21 cellular contexts compared by ENCODE assay signal in genomic region chr17:4098516-4099209, GRCh38. TPM values are rescaled to one million over a fixed set of nuclear protein-coding genes. Genes with fewer than 3 reads are reported as not detected.
DNase-seq lines count a peak whose midpoint lies in the region; ATAC-seq and TF ChIP-seq lines count a peak whose summit lies in the region.
"Had no signal": no experiment of that assay in that cellular context is flagged by ENCODE, and none has a peak within 500 bp of the region (broad histone marks: within the 10 kb centered on the region; RNA-seq: fewer than 3 reads in every experiment).

No MANE protein-coding gene starts in this region.

- no peak overlapping the region for H3K4me3 Mint-ChIP-seq in activated CD4-positive, alpha-beta memory T cell treated with anti-CD3 and anti-CD28 coated beads, Interleukin-2, amount 10 ng/mL, durations not matched to agents 7 days and 5 days
- no peak overlapping the region for H3K4me3 Mint-ChIP-seq in activated CD4-positive, alpha-beta memory T cell treated with anti-CD3 and anti-CD28 coated beads for 36 hours
- H3K4me3 Mint-ChIP-seq in CD4-positive, alpha-beta memory T cell: no peak overlapping the region
- no peak overlapping the region for H3K4me3 Mint-ChIP-seq in activated T-helper 2 cell treated with anti-CD3 and anti-CD28 coated beads, Interferon-gamma antibody, Interleukin-2, Interleukin-4, amounts not matched to agents 10 μg/mL and 5 μg/mL and 100 μg/mL, durations not matched to agents 14 hours and 24 hours and 36 hours (ENCODE audit: low read depth)
- H3K4me3 Mint-ChIP-seq in memory B cell: no peak overlapping the region
- H3K4me3 Mint-ChIP-seq: brain; GM23338; mesothelial cell of epicardium; naive thymus-derived CD8-positive, alpha-beta T cell had no signal

- no peaks in the 10 kb centered on the region for H4K20me1 ChIP-seq in hepatocyte (ENCODE audit: insufficient read depth, poor library complexity, severe bottlenecking)

- no peak overlapping the region for H3K4me2 ChIP-seq in hepatocyte
- H3K4me2 ChIP-seq: GM23338 had no signal

- H3K27ac Mint-ChIP-seq in activated CD4-positive, alpha-beta memory T cell treated with anti-CD3 and anti-CD28 coated beads, Interleukin-2, amount 10 ng/mL, durations not matched to agents 7 days and 5 days: peak overlapping the region; percentile 52
- H3K27ac Mint-ChIP-seq in activated CD4-positive, alpha-beta memory T cell treated with anti-CD3 and anti-CD28 coated beads for 36 hours: no peak overlapping the region
- H3K27ac Mint-ChIP-seq in CD4-positive, alpha-beta memory T cell: peak overlapping the region; percentile 0 to 71 (median 34)
- H3K27ac Mint-ChIP-seq in activated T-helper 2 cell treated with anti-CD3 and anti-CD28 coated beads, Interferon-gamma antibody, Interleukin-2, Interleukin-4, amounts not matched to agents 10 μg/mL and 5 μg/mL and 100 μg/mL, durations not matched to agents 14 hours and 24 hours and 36 hours: peak overlapping the region; percentile 67
- H3K27ac Mint-ChIP-seq in memory B cell: peak overlapping the region; percentile 69
- H3K27ac Mint-ChIP-seq: brain, GM23338, mesothelial cell of epicardium had no signal

- no peaks in the 10 kb centered on the region for H3K9me3 Mint-ChIP-seq in activated CD4-positive, alpha-beta memory T cell treated with anti-CD3 and anti-CD28 coated beads, Interleukin-2, amount 10 ng/mL, durations not matched to agents 7 days and 5 days
- no peaks in the 10 kb centered on the region for H3K9me3 Mint-ChIP-seq in activated CD4-positive, alpha-beta memory T cell treated with anti-CD3 and anti-CD28 coated beads for 36 hours
- H3K9me3 Mint-ChIP-seq in CD4-positive, alpha-beta memory T cell: no peaks in the 10 kb centered on the region
- H3K9me3 Mint-ChIP-seq in activated T-helper 2 cell treated with anti-CD3 and anti-CD28 coated beads, Interferon-gamma antibody, Interleukin-2, Interleukin-4, amounts not matched to agents 10 μg/mL and 5 μg/mL and 100 μg/mL, durations not matched to agents 14 hours and 24 hours and 36 hours: no peaks in the 10 kb centered on the region
- no peaks in the 10 kb centered on the region for H3K9me3 Mint-ChIP-seq in memory B cell
- H3K9me3 Mint-ChIP-seq: brain; GM23338; mesothelial cell of epicardium; naive thymus-derived CD8-positive, alpha-beta T cell had no signal

- intact Hi-C loops in activated CD4-positive, alpha-beta memory T cell treated with anti-CD3 and anti-CD28 coated beads for 36 hours (cut with micrococcal nuclease): no loop called here
- intact Hi-C loops in CD4-positive, alpha-beta memory T cell (cut with micrococcal nuclease): no loop called here
- intact Hi-C loops in activated T-helper 2 cell treated with anti-CD3 and anti-CD28 coated beads, Interferon-gamma antibody, Interleukin-2, Interleukin-4, amounts not matched to agents 10 μg/mL and 5 μg/mL and 100 μg/mL, durations not matched to agents 14 hours and 24 hours and 36 hours (cut with micrococcal nuclease): no loop called here

- H3K4me1 ChIP-seq in CD4-positive, alpha-beta memory T cell (ENCODE audit: insufficient read depth, low read length): peaks cover 17% of the 10 kb centered on the region
- peaks cover 4% of the 10 kb centered on the region for H3K4me1 ChIP-seq in hepatocyte (ENCODE audit: insufficient read depth)
- H3K4me1 ChIP-seq: SJCRH30 had no signal

- POLR2A ChIA-PET in activated CD4-positive, alpha-beta memory T cell treated with anti-CD3 and anti-CD28 coated beads, Interleukin-2, amount 10 ng/mL, durations not matched to agents 7 days and 5 days (lab: Charles Lee): interaction anchor here (0.7 to 4.2 kb wide), 2 partner anchors 41 to 44 kb away, joined by 3 to 21 read pairs; partner anchors contain the start of genes CYB5D2 and ZZEF1
- POLR2A ChIA-PET in activated CD4-positive, alpha-beta memory T cell treated with anti-CD3 and anti-CD28 coated beads for 36 hours (lab: Charles Lee): interaction anchor here (0.6 kb wide), 1 partner anchor 343 kb away, joined by 3 read pairs; no protein-coding TSS in a partner anchor
- POLR2A ChIA-PET in CD4-positive, alpha-beta memory T cell (lab: Charles Lee; ENCODE audit: partially characterized antibody): no interaction called here

- H3K79me2 ChIP-seq in hepatocyte: peaks cover 8% of the 10 kb centered on the region

- DNase-seq in activated CD4-positive, alpha-beta memory T cell treated with anti-CD3 and anti-CD28 coated beads, Interleukin-2, amount 10 ng/mL, durations not matched to agents 7 days and 5 days: no peak
- no peak for DNase-seq in activated CD4-positive, alpha-beta memory T cell treated with anti-CD3 and anti-CD28 coated beads for 36 hours
- no peak for DNase-seq in CD4-positive, alpha-beta memory T cell
- no peak for DNase-seq in activated T-helper 2 cell treated with anti-CD3 and anti-CD28 coated beads, Interferon-gamma antibody, Interleukin-2, Interleukin-4, amounts not matched to agents 10 μg/mL and 5 μg/mL and 100 μg/mL, durations not matched to agents 14 hours and 24 hours and 36 hours (ENCODE audit: low spot score)
- DNase-seq in memory B cell (ENCODE audit: low spot score in 2 of 2) (no peak), cerebellum (ENCODE audit: low spot score) (no peak), hepatocyte (ENCODE audit: low spot score) (no peak)
- DNase-seq: activated CD4-positive, alpha-beta T cell treated with anti-CD3 and anti-CD28 coated beads, Interleukin-2, amount 50 U/mL, for 48 hours; head of caudate nucleus; naive thymus-derived CD8-positive, alpha-beta T cell; NCI-H1417 treated with DMSO at 0.1 percent for 48 hours; NCI-H524; ovary; SJCRH30; upper lobe of right lung had no signal

- H3K27ac ChIP-seq in CD4-positive, alpha-beta memory T cell (ENCODE audit: low read depth, low read length): no peak overlapping the region
- no peak overlapping the region for H3K27ac ChIP-seq in hepatocyte
- H3K27ac ChIP-seq: ovary, Peyer's patch, SJCRH30, upper lobe of right lung had no signal

- peaks cover 45% of the 10 kb centered on the region for H3K36me3 ChIP-seq in CD4-positive, alpha-beta memory T cell (ENCODE audit: insufficient read depth, low read length)
- H3K36me3 ChIP-seq in hepatocyte (replicated peaks; ENCODE audit: insufficient read depth, low read depth): no peaks in the 10 kb centered on the region
- H3K36me3 ChIP-seq: ovary had no signal

- CTCF ChIA-PET in activated CD4-positive, alpha-beta memory T cell treated with anti-CD3 and anti-CD28 coated beads, Interleukin-2, amount 10 ng/mL, durations not matched to agents 7 days and 5 days (lab: Charles Lee): no interaction called here
- CTCF ChIA-PET in activated CD4-positive, alpha-beta memory T cell treated with anti-CD3 and anti-CD28 coated beads for 36 hours (lab: Charles Lee): interaction anchor here (0.6 to 0.8 kb wide), 3 partner anchors 9 to 410 kb away, joined by 3 read pairs; no protein-coding TSS in a partner anchor
- CTCF ChIA-PET in CD4-positive, alpha-beta memory T cell (lab: Charles Lee; ENCODE audit: partially characterized antibody): interaction anchor here (1.4 kb wide), 1 partner anchor 44 kb away, joined by 3 read pairs; the partner anchor contains the start of genes CYB5D2 and ZZEF1

- H3K36me3 Mint-ChIP-seq in activated CD4-positive, alpha-beta memory T cell treated with anti-CD3 and anti-CD28 coated beads, Interleukin-2, amount 10 ng/mL, durations not matched to agents 7 days and 5 days (ENCODE audit: low read depth): peaks cover 64% of the 10 kb centered on the region
- peaks cover 48% of the 10 kb centered on the region for H3K36me3 Mint-ChIP-seq in activated CD4-positive, alpha-beta memory T cell treated with anti-CD3 and anti-CD28 coated beads for 36 hours
- peaks cover 66 to 72% of the 10 kb centered on the region in 2 donors for H3K36me3 Mint-ChIP-seq in CD4-positive, alpha-beta memory T cell
- H3K36me3 Mint-ChIP-seq in activated T-helper 2 cell treated with anti-CD3 and anti-CD28 coated beads, Interferon-gamma antibody, Interleukin-2, Interleukin-4, amounts not matched to agents 10 μg/mL and 5 μg/mL and 100 μg/mL, durations not matched to agents 14 hours and 24 hours and 36 hours (ENCODE audit: low read depth): peaks cover 62% of the 10 kb centered on the region
- peaks cover 40% of the 10 kb centered on the region for H3K36me3 Mint-ChIP-seq in memory B cell

- H2AFZ ChIP-seq in hepatocyte: no peak overlapping the region
- H2AFZ ChIP-seq: GM23338 had no signal

- 99% methylated on average over 3 of the region's 3 CpGs for WGBS in hepatocyte (ENCODE audit: low lambda C conversion rate, missing lambda C conversion rate)

- no peak for TF ChIP-seq CTCF in hepatocyte (IDR thresholded peaks at IDR 0.05; ENCODE audit: poor library complexity)

- peaks cover 29% of the 10 kb centered on the region for H3K4me1 Mint-ChIP-seq in activated CD4-positive, alpha-beta memory T cell treated with anti-CD3 and anti-CD28 coated beads, Interleukin-2, amount 10 ng/mL, durations not matched to agents 7 days and 5 days
- peaks cover 22% of the 10 kb centered on the region for H3K4me1 Mint-ChIP-seq in activated CD4-positive, alpha-beta memory T cell treated with anti-CD3 and anti-CD28 coated beads for 36 hours (ENCODE audit: low read depth)
- H3K4me1 Mint-ChIP-seq in CD4-positive, alpha-beta memory T cell: peaks cover 14 to 28% (median 23%) of the 10 kb centered on the region in 4 donors
- peaks cover 9% of the 10 kb centered on the region for H3K4me1 Mint-ChIP-seq in activated T-helper 2 cell treated with anti-CD3 and anti-CD28 coated beads, Interferon-gamma antibody, Interleukin-2, Interleukin-4, amounts not matched to agents 10 μg/mL and 5 μg/mL and 100 μg/mL, durations not matched to agents 14 hours and 24 hours and 36 hours (ENCODE audit: low read depth)
- peaks cover 7% of the 10 kb centered on the region for H3K4me1 Mint-ChIP-seq in memory B cell
- H3K4me1 Mint-ChIP-seq: brain, GM23338, mesothelial cell of epicardium had no signal

- H3K27me3 ChIP-seq in CD4-positive, alpha-beta memory T cell (ENCODE audit: insufficient read depth, low read length): no peaks in the 10 kb centered on the region
- no peaks in the 10 kb centered on the region for H3K27me3 ChIP-seq in hepatocyte
- H3K27me3 ChIP-seq: ovary, Peyer's patch, SJCRH30, upper lobe of right lung had no signal

- ATAC-seq in memory B cell (ENCODE audit: low read depth) (no peak), HG03439 (IDR thresholded peaks at IDR 0.05; ENCODE audit: unreplicated experiment) (no peak)
- ATAC-seq: GM23338; naive thymus-derived CD8-positive, alpha-beta T cell; upper lobe of right lung had no signal

- no peaks in the 10 kb centered on the region for H3K9me3 ChIP-seq in CD4-positive, alpha-beta memory T cell (ENCODE audit: control insufficient read depth in 1 of 2, low read length in 2 of 2)
- no peaks in the 10 kb centered on the region for H3K9me3 ChIP-seq in hepatocyte (ENCODE audit: low read depth)
- H3K9me3 ChIP-seq: ovary, Peyer's patch, SJCRH30, upper lobe of right lung had no signal

- H3K9me2 ChIP-seq in hepatocyte (replicated peaks; ENCODE audit: insufficient read depth): no peaks in the 10 kb centered on the region

- H3K27me3 Mint-ChIP-seq in activated CD4-positive, alpha-beta memory T cell treated with anti-CD3 and anti-CD28 coated beads, Interleukin-2, amount 10 ng/mL, durations not matched to agents 7 days and 5 days: no peaks in the 10 kb centered on the region
- no peaks in the 10 kb centered on the region for H3K27me3 Mint-ChIP-seq in activated CD4-positive, alpha-beta memory T cell treated with anti-CD3 and anti-CD28 coated beads for 36 hours
- H3K27me3 Mint-ChIP-seq in CD4-positive, alpha-beta memory T cell: no peaks in the 10 kb centered on the region
- H3K27me3 Mint-ChIP-seq in activated T-helper 2 cell treated with anti-CD3 and anti-CD28 coated beads, Interferon-gamma antibody, Interleukin-2, Interleukin-4, amounts not matched to agents 10 μg/mL and 5 μg/mL and 100 μg/mL, durations not matched to agents 14 hours and 24 hours and 36 hours (ENCODE audit: low read depth): no peaks in the 10 kb centered on the region
- H3K27me3 Mint-ChIP-seq in memory B cell: no peaks in the 10 kb centered on the region
- H3K27me3 Mint-ChIP-seq: brain; naive thymus-derived CD8-positive, alpha-beta T cell had no signal

- H3K4me3 ChIP-seq in CD4-positive, alpha-beta memory T cell (ENCODE audit: low read length in 2 of 2): no peak overlapping the region
- no peak overlapping the region for H3K4me3 ChIP-seq in hepatocyte
- H3K4me3 ChIP-seq: coronary artery, GM23338, ovary, Peyer's patch, SJCRH30, upper lobe of right lung had no signal

RNA-seq across cellular contexts. Expression of gene ZZEF1, which starts 44.2 kb away (rescaled TPM):
- total RNA-seq in activated CD4-positive, alpha-beta memory T cell treated with anti-CD3 and anti-CD28 coated beads, Interleukin-2, amount 10 ng/mL, durations not matched to agents 7 days and 5 days: 10 to 100 TPM; 52.1 to 54.9 TPM
- total RNA-seq in activated CD4-positive, alpha-beta memory T cell treated with anti-CD3 and anti-CD28 coated beads for 36 hours: 10 to 100 TPM; 31.5 to 33.4 TPM
- 100 to 1,000 TPM; 109 to 116 TPM for total RNA-seq in CD4-positive, alpha-beta memory T cell
- polyA plus RNA-seq in CD4-positive, alpha-beta memory T cell: 1 to 10 TPM; 1.1 to 9.2 TPM
- total RNA-seq in activated T-helper 2 cell treated with anti-CD3 and anti-CD28 coated beads, Interferon-gamma antibody, Interleukin-2, Interleukin-4, amounts not matched to agents 10 μg/mL and 5 μg/mL and 100 μg/mL, durations not matched to agents 14 hours and 24 hours and 36 hours: 36.4 and 38.5 TPM in 2 replicates
- total RNA-seq in cerebellum (60.2 TPM), hepatocyte (32.7 and 33.9 TPM in 2 replicates)
- polyA plus RNA-seq in hepatocyte: 5.7 and 10.9 TPM in 2 replicates

RNA-seq across cellular contexts. Expression of gene CYB5D2, which starts 44.3 kb away (rescaled TPM):
- 1 to 10 TPM; 7.9 to 8.6 TPM for total RNA-seq in activated CD4-positive, alpha-beta memory T cell treated with anti-CD3 and anti-CD28 coated beads, Interleukin-2, amount 10 ng/mL, durations not matched to agents 7 days and 5 days
- 1 to 10 TPM; 6.5 to 7.1 TPM for total RNA-seq in activated CD4-positive, alpha-beta memory T cell treated with anti-CD3 and anti-CD28 coated beads for 36 hours
- total RNA-seq in CD4-positive, alpha-beta memory T cell: 10 to 100 TPM in 1 of 2 experiments, 1 to 10 TPM in 1; 9.0 to 10.5 TPM
- polyA plus RNA-seq in CD4-positive, alpha-beta memory T cell: 10 to 100 TPM; 13.1 to 19.9 TPM
- total RNA-seq in activated T-helper 2 cell treated with anti-CD3 and anti-CD28 coated beads, Interferon-gamma antibody, Interleukin-2, Interleukin-4, amounts not matched to agents 10 μg/mL and 5 μg/mL and 100 μg/mL, durations not matched to agents 14 hours and 24 hours and 36 hours: 5.4 and 6.0 TPM in 2 replicates
- total RNA-seq in cerebellum (20.0 TPM), hepatocyte (23.1 and 25.6 TPM in 2 replicates)
- polyA plus RNA-seq in hepatocyte: 24.0 and 28.4 TPM in 2 replicates
